ENCODE assay signal across 1 cellular context in the genomic region with DNA sequence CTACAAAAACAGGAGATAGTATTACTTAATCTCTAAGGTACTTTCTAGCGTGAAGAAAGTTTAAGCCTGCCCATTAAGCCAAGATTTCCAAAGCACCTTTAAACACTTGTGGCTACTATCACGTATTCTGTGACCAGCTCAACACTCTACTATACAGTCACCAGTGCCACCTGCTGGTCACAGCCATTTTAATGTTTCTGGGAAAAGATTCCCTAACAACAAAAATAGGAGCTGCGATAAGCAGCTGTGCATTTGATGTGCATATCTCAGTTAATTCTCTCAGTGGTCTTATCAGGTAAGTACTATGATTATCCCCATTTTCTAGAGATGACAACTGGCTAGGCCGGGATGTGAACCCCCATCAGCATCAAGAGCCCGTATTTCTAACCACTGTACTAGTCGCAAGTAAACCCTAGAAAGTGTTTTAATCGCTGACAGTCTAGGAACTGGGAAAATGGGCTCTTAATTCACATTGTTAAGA.
TF ChIP-seq lines count a peak whose summit lies in the region.

No MANE protein-coding gene starts in this region.

TF ChIP-seq in H1, 55 proteins besides CTCF, POLR2A, EP300 and RAD21:
- no peak for TF ChIP-seq CBX8 (IDR thresholded peaks at IDR 0.05; ENCODE audit: borderline replicate concordance, low read depth, low read length)
- no peak for TF ChIP-seq BRCA1 (IDR thresholded peaks at IDR 0.05; ENCODE audit: low read depth, low read length)
- no peak for TF ChIP-seq PHF8 (conservative IDR thresholded peaks at IDR 0.05; ENCODE audit: low read depth, low read length)
- TF ChIP-seq CHD2 (IDR thresholded peaks at IDR 0.05; ENCODE audit: low read length), result no peak
- TF ChIP-seq KDM4A (IDR thresholded peaks at IDR 0.05; ENCODE audit: low read depth, low read length, severe bottlenecking), result no peak
- TF ChIP-seq ZNF274 (IDR thresholded peaks at IDR 0.05; ENCODE audit: borderline replicate concordance, extremely low read depth, low read length), result no peak
- TF ChIP-seq EZH2 (IDR thresholded peaks at IDR 0.05; ENCODE audit: low read depth, low read length, severe bottlenecking), result no peak
- TF ChIP-seq TAF7 (optimal IDR thresholded peaks at IDR 0.05; ENCODE audit: borderline replicate concordance, low read depth, low read length), result no peak
- TF ChIP-seq POU5F1 (IDR thresholded peaks at IDR 0.05; ENCODE audit: low read depth, low read length), result no peak
- TF ChIP-seq SIRT6 (IDR thresholded peaks at IDR 0.05; ENCODE audit: low read length), result no peak
- TF ChIP-seq, protein P1, sequence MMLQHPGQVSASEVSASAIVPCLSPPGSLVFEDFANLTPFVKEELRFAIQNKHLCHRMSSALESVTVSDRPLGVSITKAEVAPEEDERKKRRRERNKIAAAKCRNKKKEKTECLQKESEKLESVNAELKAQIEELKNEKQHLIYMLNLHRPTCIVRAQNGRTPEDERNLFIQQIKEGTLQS (IDR thresholded peaks at IDR 0.05; ENCODE audit: insufficient read depth, low read depth, low read length), result no peak
- TF ChIP-seq, protein P2, sequence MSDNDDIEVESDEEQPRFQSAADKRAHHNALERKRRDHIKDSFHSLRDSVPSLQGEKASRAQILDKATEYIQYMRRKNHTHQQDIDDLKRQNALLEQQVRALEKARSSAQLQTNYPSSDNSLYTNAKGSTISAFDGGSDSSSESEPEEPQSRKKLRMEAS (IDR thresholded peaks at IDR 0.05), result no peak
- TF ChIP-seq RXRA (IDR thresholded peaks at IDR 0.05; ENCODE audit: insufficient read depth, low read depth, low read length), result no peak
TF ChIP-seq in H1: peak in this region for 0.
